21 cellular contexts compared by ENCODE assay signal in the genomic region with DNA sequence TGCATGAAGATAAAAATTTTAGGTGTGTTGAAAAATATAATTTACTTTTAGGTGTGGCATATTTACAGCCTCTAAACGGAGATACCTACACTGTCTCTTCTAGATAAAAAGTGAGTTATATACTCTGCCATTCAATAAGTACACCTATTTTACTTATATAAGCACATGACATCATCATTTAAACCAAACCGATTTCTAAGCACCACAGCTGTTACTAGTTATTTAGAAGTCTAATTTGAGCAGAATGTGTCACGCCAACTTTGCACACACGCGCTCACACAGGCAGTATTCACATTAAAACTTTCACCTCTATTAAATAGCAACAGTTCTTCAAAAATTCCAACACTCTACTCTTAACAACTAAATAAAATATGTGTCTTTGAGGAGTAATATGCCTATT.
"Had no signal": no experiment of that assay in that cellular context is flagged by ENCODE, and none has a peak within 500 bp of the region (broad histone marks: within the 10 kb centered on the region; RNA-seq: fewer than 3 reads in every experiment).

No MANE protein-coding gene starts in this region.

- H3K4me1 ChIP-seq: gastroesophageal sphincter, left ventricle myocardium inferior, lower lobe of right lung, sigmoid colon, suprapubic skin, thyroid gland had no signal

- H3K27ac ChIP-seq: dorsolateral prefrontal cortex, gastroesophageal sphincter, left ventricle myocardium inferior, lower lobe of right lung, neutrophil, sigmoid colon, suprapubic skin, thyroid gland had no signal

- H3K9me3 ChIP-seq: gastroesophageal sphincter, lower lobe of right lung, neutrophil, sigmoid colon, suprapubic skin, thyroid gland had no signal

- ATAC-seq: esophagus mucosa; gastroesophageal sphincter; left cardiac atrium; lower lobe of right lung; naive thymus-derived CD4-positive, alpha-beta T cell had no signal

- H3K27me3 ChIP-seq: gastroesophageal sphincter, neutrophil, sigmoid colon, suprapubic skin, thyroid gland had no signal

- DNase-seq: cortex of kidney; dorsolateral prefrontal cortex; effector CD8-positive, alpha-beta T cell; immature natural killer cell; kidney; left cardiac atrium; left ventricle myocardium inferior; lower lobe of right lung; naive thymus-derived CD4-positive, alpha-beta T cell; nephron progenitor cell; sigmoid colon; small intestine; stimulated activated CD4-positive, alpha-beta T cell treated with anti-CD3 and anti-CD28 coated beads, Interleukin-12 subunit alpha, Interleukin-12 subunit beta, amount 100 ng/mL, for 4 hours; stimulated activated CD4-positive, alpha-beta T cell treated with anti-CD3 and anti-CD28 coated beads, Interleukin-2, amount 100 ng/mL, for 48 hours; stimulated activated naive CD4-positive, alpha-beta T cell treated with Interleukin-2 at 50 U/mL for 16 hours; thyroid gland had no signal

- FAIRE-seq: kidney, small intestine, urothelium cell line had no signal

- H3K4me3 ChIP-seq: dorsolateral prefrontal cortex, gastroesophageal sphincter, left ventricle myocardium inferior, lower lobe of right lung, sigmoid colon, suprapubic skin, thyroid gland had no signal

- H3K36me3 ChIP-seq: gastroesophageal sphincter, left ventricle myocardium inferior, lower lobe of right lung, neutrophil, sigmoid colon, suprapubic skin, thyroid gland had no signal
